In genomic region chr4:30068234-30068633, GRCh38 we compare ENCODE assay signal across 32 cellular contexts.
DNase-seq lines count a peak whose midpoint lies in the region; ATAC-seq, FAIRE-seq and TF ChIP-seq lines count a peak whose summit lies in the region.
"Had no signal": no experiment of that assay in that cellular context is flagged by ENCODE, and none has a peak within 500 bp of the region (broad histone marks: within the 10 kb centered on the region; RNA-seq: fewer than 3 reads in every experiment).

No MANE protein-coding gene starts in this region.

- no peak overlapping the region for H2AFZ ChIP-seq in K562 (ENCODE audit: low read depth, low read length)

- POLR2A ChIA-PET in K562 (lab: Yijun Ruan, JAX): no interaction called here
- POLR2A ChIA-PET in GM10248 (lab: Yijun Ruan, JAX): no interaction called here

- 0 out of 2 replicates have a peak, but pooled peaks cover 2% of the 10 kb centered on the region for H3K9me3 ChIP-seq in K562 (replicated peaks; ENCODE audit: control insufficient read depth, insufficient read depth, low read depth, low read length)
- H3K9me3 ChIP-seq: lower lobe of right lung, testis, vagina had no signal

- TF ChIP-seq CTCF in K562 (IDR thresholded peaks at IDR 0.05 in 2 of 3, conservative IDR thresholded peaks at IDR 0.05 in 1 of 3; ENCODE audit: insufficient read depth in 2 of 3, low read depth in 1 of 3, low read length in 3 of 3) (no peak), GM10248 (IDR thresholded peaks at IDR 0.05; ENCODE audit: control extremely low read depth, extremely low read depth, low read depth, missing control alignments) (no peak)

- no peaks in the 10 kb centered on the region for H3K9me1 ChIP-seq in K562 (ENCODE audit: control insufficient read depth, insufficient read depth, low read length)

- no peak overlapping the region for H3K27ac ChIP-seq in K562 (ENCODE audit: extremely low read depth, low read depth, low read length)
- H3K27ac ChIP-seq: 22Rv1, HL-60, lower lobe of right lung, testis, vagina had no signal

- CTCF ChIA-PET in K562 (lab: Yijun Ruan, JAX; ENCODE audit: low intra/inter-chr PET ratio): no interaction called here
- CTCF ChIA-PET in GM10248 (lab: Yijun Ruan, JAX): interaction anchor here (1.6 kb wide), 1 partner anchor 8 kb away, joined by 5 read pairs; no protein-coding TSS in a partner anchor

- FAIRE-seq in K562 (lab: Jason Lieb, UNC): no peak
- FAIRE-seq: G401.6, GM18507 had no signal

- no peaks in the 10 kb centered on the region for H3K27me3 ChIP-seq in K562 (ENCODE audit: control insufficient read depth in 2 of 2, insufficient read depth in 2 of 2, low read length in 2 of 2)
- H3K27me3 ChIP-seq: testis, vagina had no signal

- H4K20me1 ChIP-seq in K562 (replicated peaks; ENCODE audit: control insufficient read depth, insufficient read depth, low read length): no peaks in the 10 kb centered on the region

- no peak overlapping the region for H3K9ac ChIP-seq in K562 (ENCODE audit: insufficient read depth in 1 of 2, low read depth in 2 of 2, low read length in 2 of 2)

- WGBS in K562 (ENCODE audit: insufficient coverage, low coverage, missing lambda C conversion rate): 8% methylated on average over 1 of the region's 1 CpG

- no peak for TF ChIP-seq EP300 in K562 (IDR thresholded peaks at IDR 0.05; ENCODE audit: low read length)

- in situ Hi-C loops in K562 (cut with MboI): no loop called here

- H3K4me3 ChIP-seq in K562: no peak overlapping the region
- H3K4me3 ChIP-seq: lower lobe of right lung, testis, vagina had no signal

- H3K79me2 ChIP-seq in K562 (ENCODE audit: control insufficient read depth, insufficient read depth, low read length): no peaks in the 10 kb centered on the region

- intact Hi-C loops in K562 (cut with micrococcal nuclease): no loop called here

- ATAC-seq in K562 (no peak), HG02588 (IDR thresholded peaks at IDR 0.05; ENCODE audit: unreplicated experiment) (no peak), GM21390 (IDR thresholded peaks at IDR 0.05; ENCODE audit: unreplicated experiment) (no peak)
- ATAC-seq: activated CD8-positive, alpha-beta T cell treated with anti-CD3 and anti-CD28 coated beads for 36 hours; esophagus mucosa; lower lobe of right lung; natural killer cell had no signal

- TF ChIP-seq POLR2A in K562 (conservative IDR thresholded peaks at IDR 0.05): no peak

- TF ChIP-seq RAD21 in K562 (CRISPR knock-in tag; conservative IDR thresholded peaks at IDR 0.05 in 1 of 2, IDR thresholded peaks at IDR 0.05 in 1 of 2): no peak

- H3K36me3 ChIP-seq in K562 (ENCODE audit: control insufficient read depth, insufficient read depth, low read length): no peaks in the 10 kb centered on the region
- H3K36me3 ChIP-seq: lower lobe of right lung, vagina had no signal

- no peak overlapping the region for H3K4me2 ChIP-seq in K562 (ENCODE audit: insufficient read depth, low read length)

- BruUV-seq in K562 (replicated peaks; lab: Mats Ljungman, UMichigan): no TSS peak

- H3K4me1 ChIP-seq in K562 (replicated peaks in 1 of 2; ENCODE audit: control insufficient read depth in 2 of 2, insufficient read depth in 2 of 2, low read length in 2 of 2): no peaks in the 10 kb centered on the region
- H3K4me1 ChIP-seq: lower lobe of right lung, testis, vagina had no signal

- DNase-seq in DMS 273 (lab: John Stamatoyannopoulos, UW; ENCODE audit: unreplicated experiment): peak; percentile 0
- DNase-seq in DMS 273 treated with DMSO at 0.1 percent for 48 hours (lab: John Stamatoyannopoulos, UW): no peak
- DNase-seq in EL: peak; percentile 3
- peak; percentile 32 for DNase-seq in NCI-H345 (lab: John Stamatoyannopoulos, UW)
- DNase-seq in K562 (ENCODE audit: extremely low read depth in 1 of 4, low spot score in 3 of 4): no peak
- DNase-seq in GM10248 (ENCODE audit: extremely low spot score): no peak
- DNase-seq: activated CD4-positive, alpha-beta T cell treated with anti-CD3 and anti-CD28 coated beads for 1 hour; activated CD8-positive, alpha-beta T cell treated with anti-CD3 and anti-CD28 coated beads for 36 hours; activated effector memory CD4-positive, alpha-beta T cell treated with Interleukin-2 at 50 U/mL for 16 hours; activated naive CD8-positive, alpha-beta T cell treated with anti-CD3 and anti-CD28 coated beads for 36 hours; aorta; CD4-positive, alpha-beta T cell; cortex of kidney; DMS153; foreskin fibroblast; Kasumi-1; kidney glomerular epithelial cell; lower lobe of right lung; MV-4-11; natural killer cell; NCI-H2029 treated with DMSO at 0.1 percent for 48 hours; occipital lobe; stimulated activated naive CD4-positive, alpha-beta T cell treated with Interleukin-2 at 50 U/mL for 16 hours; testis had no signal

TF ChIP-seq in K562, 482 proteins besides CTCF, POLR2A, EP300 and RAD21:
- no peak for TF ChIP-seq ZNF124 (CRISPR knock-in tag; IDR thresholded peaks at IDR 0.05)
- peak; percentile 85 for TF ChIP-seq NFIC (IDR thresholded peaks at IDR 0.05)
- TF ChIP-seq NFIX (CRISPR knock-in tag; IDR thresholded peaks at IDR 0.05; ENCODE audit: low read depth): peak; percentile 65

Comparison
In these comparisons a context has a peak if more than half of its experiments do, and no peak if none do; other contexts are left out.
1. DNase-seq: peak in DMS 273 (single experiment), EL (single experiment) and NCI-H345 (single experiment); none in DMS 273 treated with DMSO at 0.1 percent for 48 hours (single experiment), K562 (0 of 4) and GM10248 (single experiment).